ENCODE assay signal across 1 cellular context in the genomic region with DNA sequence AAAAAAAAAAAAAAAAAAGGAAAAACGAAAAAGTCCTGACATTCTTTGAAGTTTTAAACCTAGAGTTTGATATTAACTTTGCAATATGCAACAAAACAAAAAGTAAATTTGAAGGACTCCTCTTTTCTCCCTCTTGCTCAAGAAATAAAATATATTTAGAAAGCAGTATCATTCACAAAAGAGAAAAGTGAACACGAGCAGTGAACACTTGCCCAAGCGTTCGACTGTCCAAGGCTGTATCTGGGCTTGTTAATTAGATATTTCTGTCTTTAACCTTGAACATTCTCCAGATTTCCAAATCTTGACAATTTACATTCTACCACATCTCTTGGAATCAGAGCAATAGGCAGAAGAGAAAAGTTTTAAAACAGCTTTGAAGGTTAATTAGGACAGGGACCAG.
TF ChIP-seq lines count a peak whose summit lies in the region.

No MANE protein-coding gene starts in this region.

TF ChIP-seq in HepG2, 621 proteins besides CTCF, POLR2A, EP300 and RAD21 (continued from another document):
- TF ChIP-seq, protein P1, sequence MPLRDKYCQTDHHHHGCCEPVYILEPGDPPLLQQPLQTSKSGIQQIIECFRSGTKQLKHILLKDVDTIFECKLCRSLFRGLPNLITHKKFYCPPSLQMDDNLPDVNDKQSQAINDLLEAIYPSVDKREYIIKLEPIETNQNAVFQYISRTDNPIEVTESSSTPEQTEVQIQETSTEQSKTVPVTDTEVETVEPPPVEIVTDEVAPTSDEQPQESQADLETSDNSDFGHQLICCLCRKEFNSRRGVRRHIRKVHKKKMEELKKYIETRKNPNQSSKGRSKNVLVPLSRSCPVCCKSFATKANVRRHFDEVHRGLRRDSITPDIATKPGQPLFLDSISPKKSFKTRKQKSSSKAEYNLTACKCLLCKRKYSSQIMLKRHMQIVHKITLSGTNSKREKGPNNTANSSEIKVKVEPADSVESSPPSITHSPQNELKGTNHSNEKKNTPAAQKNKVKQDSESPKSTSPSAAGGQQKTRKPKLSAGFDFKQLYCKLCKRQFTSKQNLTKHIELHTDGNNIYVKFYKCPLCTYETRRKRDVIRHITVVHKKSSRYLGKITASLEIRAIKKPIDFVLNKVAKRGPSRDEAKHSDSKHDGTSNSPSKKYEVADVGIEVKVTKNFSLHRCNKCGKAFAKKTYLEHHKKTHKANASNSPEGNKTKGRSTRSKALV (CRISPR knock-in tag; IDR thresholded peaks at IDR 0.05), result no peak
- no peak for TF ChIP-seq TCF7L2 (IDR thresholded peaks at IDR 0.05; ENCODE audit: low read depth, low read length)
- TF ChIP-seq NFRKB (IDR thresholded peaks at IDR 0.05), result no peak
